In the genomic region with DNA sequence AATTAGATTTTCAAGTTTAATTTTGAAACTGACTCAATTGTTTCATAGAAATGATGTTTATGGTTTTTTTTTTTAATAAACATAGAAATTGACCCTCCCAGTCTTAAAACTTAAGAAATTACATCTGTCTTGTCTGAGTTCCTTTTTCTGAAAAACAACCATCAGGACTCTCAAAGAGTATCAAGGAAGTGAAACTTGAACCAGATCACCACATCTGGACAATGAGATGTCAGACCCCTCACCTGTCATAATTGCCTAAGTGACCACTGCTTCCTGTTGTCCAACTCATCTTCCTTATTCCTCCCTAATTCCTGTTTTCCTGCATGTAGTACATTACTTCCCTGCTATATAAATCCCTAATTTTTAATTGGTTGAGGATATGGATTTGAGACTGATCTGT, we compare ENCODE assay signal across 1 cellular context.
TF ChIP-seq lines count a peak whose summit lies in the region.

No MANE protein-coding gene starts in this region.

TF ChIP-seq in H1, 55 proteins besides CTCF, POLR2A, EP300 and RAD21 (continued from another document):
- TF ChIP-seq SAP30 (IDR thresholded peaks at IDR 0.05; ENCODE audit: insufficient read depth, insufficient replicate concordance, low read length) (no peak), CREB1 (IDR thresholded peaks at IDR 0.05) (no peak), ZNF274 (IDR thresholded peaks at IDR 0.05; ENCODE audit: borderline replicate concordance, extremely low read depth, low read length) (no peak), RFX5 (IDR thresholded peaks at IDR 0.05; ENCODE audit: borderline replicate concordance, low read depth, low read length) (no peak), GABPA (IDR thresholded peaks at IDR 0.05; ENCODE audit: borderline replicate concordance, insufficient read depth, low read length) (no peak)
